Comparison of ENCODE assay signal across 21 cellular contexts in the genomic region with DNA sequence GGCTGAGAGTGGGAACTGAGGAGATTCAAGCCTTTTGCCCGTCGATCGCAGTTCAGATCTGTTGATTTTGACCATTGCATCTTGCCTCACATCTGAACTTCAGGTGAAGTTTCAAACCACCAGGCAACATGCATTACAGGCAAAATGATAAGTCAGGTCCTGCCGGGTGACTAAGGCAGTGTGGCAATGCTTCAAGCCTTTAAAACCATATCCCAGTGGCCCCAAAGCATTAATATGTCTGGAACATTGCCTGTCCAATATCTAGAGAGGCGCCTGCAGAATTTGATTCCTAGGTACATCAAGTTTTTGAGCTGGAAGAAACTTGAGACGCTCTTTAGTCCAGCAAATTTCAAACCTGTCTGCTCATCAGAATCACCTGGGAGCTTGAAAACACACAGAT.
"Had no signal": no experiment of that assay in that cellular context is flagged by ENCODE, and none has a peak within 500 bp of the region (broad histone marks: within the 10 kb centered on the region; RNA-seq: fewer than 3 reads in every experiment).

No MANE protein-coding gene starts in this region.

- H3K27ac ChIP-seq: gastrocnemius medialis, heart right ventricle, left lung, lower lobe of right lung, sigmoid colon, stomach had no signal

- DNase-seq: dermis blood vessel endothelial cell; endodermal cell; gastrocnemius medialis; heart right ventricle; islet precursor cell; left lung; lower lobe of right lung; natural killer cell; posterior cingulate gyrus; sigmoid colon; stimulated activated CD4-positive, alpha-beta T cell treated with anti-CD3 and anti-CD28 coated beads, Interleukin-2, amount 100 ng/mL, for 24 hours; stimulated activated naive CD4-positive, alpha-beta T cell; stomach; trophoblast cell had no signal

- H3K4me1 ChIP-seq: gastrocnemius medialis, sigmoid colon had no signal

- FAIRE-seq: colon, endothelial cell of umbilical vein, urothelium cell line had no signal

- H3K4me3 ChIP-seq: gastrocnemius medialis, heart right ventricle, left lung, lower lobe of right lung, sigmoid colon, skin epidermis, stomach had no signal

- H3K36me3 ChIP-seq: gastrocnemius medialis, heart right ventricle, left lung, lower lobe of right lung, sigmoid colon, stomach had no signal

- H3K36me3 Mint-ChIP-seq: mesothelial cell of epicardium, natural killer cell had no signal

- H3K27ac Mint-ChIP-seq: endodermal cell, memory B cell, mesothelial cell of epicardium had no signal

- H3K4me3 Mint-ChIP-seq: endodermal cell, memory B cell, mesothelial cell of epicardium, natural killer cell, neural crest cell had no signal

- H3K9me3 ChIP-seq: gastrocnemius medialis, heart right ventricle, left lung, lower lobe of right lung, sigmoid colon, stomach had no signal

- H3K9me3 Mint-ChIP-seq: endodermal cell, memory B cell, mesothelial cell of epicardium, natural killer cell, neural crest cell had no signal

- ATAC-seq: gastrocnemius medialis, heart right ventricle, left lung, natural killer cell had no signal

- H3K27me3 ChIP-seq: gastrocnemius medialis, left lung, sigmoid colon, stomach had no signal
